In genomic region chr12:112792306-112792705, GRCh38 we compare ENCODE assay signal across 19 cellular contexts. TPM values are rescaled to one million over a fixed set of nuclear protein-coding genes. Genes with fewer than 3 reads are reported as not detected.
A peak's percentile ranks its signal among the peaks of the same experiment; 100 is the strongest.
DNase-seq lines count a peak whose midpoint lies in the region; ATAC-seq and TF ChIP-seq lines count a peak whose summit lies in the region.
"Had no signal": no experiment of that assay in that cellular context is flagged by ENCODE, and none has a peak within 500 bp of the region (broad histone marks: within the 10 kb centered on the region; RNA-seq: fewer than 3 reads in every experiment).

No MANE protein-coding gene starts in this region.

- in situ Hi-C loops in transverse colon (cut with MboI; ENCODE audit: low pct_ligation_motif_present in 1 of 4, low pct_unique_long_range_greater_than_20kb in 1 of 4, low sequenced_read_pairs in 3 of 4) = no loop called here

- H3K36me3 ChIP-seq in iPS DF 6.9 (ENCODE audit: control insufficient read depth, insufficient read depth, low read length) (no peaks in the 10 kb centered on the region), transverse colon (no peaks in the 10 kb centered on the region)
- H3K36me3 ChIP-seq: adrenal gland, heart right ventricle, suprapubic skin had no signal

- H3K27me3 ChIP-seq in iPS DF 6.9 (ENCODE audit: control insufficient read depth, insufficient read depth, low read length) = peaks cover 11% of the 10 kb centered on the region; the same call in 1 of the 2 replicates
- H3K27me3 ChIP-seq in transverse colon = peaks cover 12% of the 10 kb centered on the region
- H3K27me3 ChIP-seq: adrenal gland had no signal

- TF ChIP-seq POLR2A in transverse colon (IDR thresholded peaks at IDR 0.05) = no peak

- H3K4me3 ChIP-seq in iPS DF 6.9 (ENCODE audit: low read length) = peak overlapping the region; percentile 0; the same call in 1 of the 2 replicates
- no peak overlapping the region for H3K4me3 ChIP-seq in transverse colon
- H3K4me3 ChIP-seq: adrenal gland, GM23248, heart right ventricle, suprapubic skin had no signal

- H3K4me1 ChIP-seq in iPS DF 6.9 (ENCODE audit: control insufficient read depth, insufficient read depth, low read length) = peaks cover 1% of the 10 kb centered on the region; the same call in 1 of the 2 replicates
- H3K4me1 ChIP-seq in transverse colon = no peaks in the 10 kb centered on the region
- H3K4me1 ChIP-seq: adrenal gland, heart right ventricle, suprapubic skin had no signal

- no peak for TF ChIP-seq EP300 in transverse colon (IDR thresholded peaks at IDR 0.05; ENCODE audit: low read depth)

- DNase-seq in DMS79 treated with DMSO at 0.1 percent for 48 hours (lab: John Stamatoyannopoulos, UW) (peak; percentile 44), NCI-H1092 (lab: John Stamatoyannopoulos, UW) (peak; percentile 61), NCI-H69 (lab: John Stamatoyannopoulos, UW) (peak; percentile 90), iPS DF 6.9 (ENCODE audit: low read depth, low spot score) (no peak), transverse colon (no peak)
- no peak for DNase-seq in activated CD4-positive, CD25-positive, alpha-beta regulatory T cell treated with anti-CD3 and anti-CD28 coated beads, Interleukin-2, amount 50 U/mL, for 72 hours
- DNase-seq: activated B cell treated with CpG ODN at 0.5 μM for 24 hours; activated CD8-positive, alpha-beta memory T cell treated with anti-CD3 and anti-CD28 coated beads for 24 hours; adrenal gland; effector memory CD8-positive, alpha-beta T cell; GM23248; heart right ventricle; NCI-H1417 treated with DMSO at 0.1 percent for 48 hours; nephron progenitor cell; T-helper 17 cell had no signal

- no peaks in the 10 kb centered on the region for H3K9me3 ChIP-seq in iPS DF 6.9 (ENCODE audit: control insufficient read depth, insufficient read depth, low read length)
- H3K9me3 ChIP-seq in transverse colon = no peaks in the 10 kb centered on the region
- H3K9me3 ChIP-seq: adrenal gland, heart right ventricle, suprapubic skin had no signal

- no peak overlapping the region for H3K27ac ChIP-seq in iPS DF 6.9 (ENCODE audit: low read length)
- no peak overlapping the region for H3K27ac ChIP-seq in transverse colon
- H3K27ac ChIP-seq: adrenal gland, GM23248, heart right ventricle, suprapubic skin had no signal

- TF ChIP-seq CTCF in transverse colon (IDR thresholded peaks at IDR 0.05) = no peak

- no peak for ATAC-seq in GM18873 (IDR thresholded peaks at IDR 0.05; ENCODE audit: low FRiP score, unreplicated experiment)
- ATAC-seq: effector memory CD8-positive, alpha-beta T cell; heart right ventricle; T-helper 17 cell had no signal

- WGBS in iPS DF 6.9 (ENCODE audit: insufficient coverage, insufficient read length) = no CpG with 5 or more reads among the region's 6 CpGs
- WGBS in transverse colon (ENCODE audit: low coverage in 1 of 2), 2 donors = 23 to 31% methylated on average over 4 to 6 of the region's 6 CpGs

- intact Hi-C loops in transverse colon (cut with DNase I; ENCODE audit: low total_unique reads) = no loop called here

RNA-seq across cellular contexts. Expression of gene RPH3A, which starts 0.8 kb away (rescaled TPM):
- 1 to 10 TPM in 1 of 4 donors, not detected in 3; 3.4 TPM for total RNA-seq in transverse colon
- total RNA-seq: activated B cell treated with CpG ODN at 0.5 μM for 24 hours, B cell, GM23248, pulmonary artery endothelial cell, suprapubic skin had no signal

Comparison
In these comparisons a context has a peak if more than half of its experiments do, and no peak if none do; other contexts are left out.
1. DNase-seq: peak in DMS79 treated with DMSO at 0.1 percent for 48 hours (single experiment), NCI-H1092 (single experiment) and NCI-H69 (single experiment); none in iPS DF 6.9 (single experiment), transverse colon (single experiment) and activated CD4-positive, CD25-positive, alpha-beta regulatory T cell treated with anti-CD3 and anti-CD28 coated beads, Interleukin-2, amount 50 U/mL, for 72 hours (single experiment).